17 cellular contexts compared by ENCODE assay signal in the genomic region with DNA sequence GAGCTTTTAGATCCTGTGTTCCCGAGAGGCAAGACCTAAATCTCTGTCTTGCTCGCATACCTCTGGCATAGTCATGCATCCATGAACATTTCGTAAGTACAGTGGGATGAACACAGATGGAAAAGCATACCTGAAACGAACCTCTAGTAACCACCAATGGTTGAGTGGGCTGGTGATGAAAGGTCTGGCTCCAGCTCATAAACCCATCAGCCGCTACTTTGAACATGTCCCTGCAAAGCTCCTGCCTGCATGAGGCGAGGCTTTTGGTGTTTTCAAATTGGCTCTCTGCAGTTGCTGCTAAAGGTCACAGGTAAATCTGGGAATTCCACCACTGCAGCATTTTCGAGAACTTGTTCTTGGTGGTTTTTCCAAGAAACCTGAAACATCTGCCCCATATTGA.
"Had no signal": no experiment of that assay in that cellular context is flagged by ENCODE, and none has a peak within 500 bp of the region (broad histone marks: within the 10 kb centered on the region; RNA-seq: fewer than 3 reads in every experiment).

No MANE protein-coding gene starts in this region.

- H3K9me3 Mint-ChIP-seq: activated CD4-positive, alpha-beta memory T cell treated with anti-CD3 and anti-CD28 coated beads, Interleukin-2, amount 10 ng/mL, durations not matched to agents 7 days and 5 days; activated naive CD4-positive, alpha-beta T cell treated with anti-CD3 and anti-CD28 coated beads, Interleukin-2, amount 10 ng/mL, durations not matched to agents 7 days and 5 days; activated T-cell treated with anti-CD3 and anti-CD28 coated beads, Interleukin-2, amount 50 U/mL, for 24 hours; natural killer cell; stimulated activated naive CD8-positive, alpha-beta T cell treated with anti-CD3 and anti-CD28 coated beads, Interleukin-15, amount 100 ng/mL, for 72 hours had no signal

- H3K4me3 ChIP-seq: ascending aorta, breast epithelium, esophagus squamous epithelium, right atrium auricular region had no signal

- H3K9me3 ChIP-seq: ascending aorta, breast epithelium, esophagus squamous epithelium, right atrium auricular region had no signal

- H3K27ac ChIP-seq: ascending aorta, right atrium auricular region had no signal

- H3K36me3 Mint-ChIP-seq: activated naive CD4-positive, alpha-beta T cell treated with anti-CD3 and anti-CD28 coated beads, Interleukin-2, amount 10 ng/mL, durations not matched to agents 7 days and 5 days; natural killer cell had no signal

- H3K4me1 ChIP-seq: breast epithelium had no signal

- H3K4me1 Mint-ChIP-seq: natural killer cell had no signal

- DNase-seq: activated CD4-positive, alpha-beta memory T cell treated with anti-CD3 and anti-CD28 coated beads, Interleukin-2, amount 10 ng/mL, durations not matched to agents 7 days and 5 days; activated CD4-positive, alpha-beta T cell treated with anti-CD3 and anti-CD28 coated beads for 4 hours; activated naive CD4-positive, alpha-beta T cell treated with anti-CD3 and anti-CD28 coated beads, Interleukin-2, amount 10 ng/mL, durations not matched to agents 7 days and 5 days; activated T-cell treated with anti-CD3 and anti-CD28 coated beads, Interleukin-2, amount 50 U/mL, for 24 hours; esophagus squamous epithelium; glutamatergic neuron; natural killer cell; nucleus accumbens; small intestine; stimulated activated CD4-positive, alpha-beta T cell treated with anti-CD3 and anti-CD28 coated beads, Interleukin-4, amount 100 ng/mL, for 4 hours; stimulated activated CD8-positive, alpha-beta memory T cell treated with anti-CD3 and anti-CD28 coated beads, Interleukin-4, amount 100 ng/mL, for 48 hours; stimulated activated naive CD8-positive, alpha-beta T cell treated with anti-CD3 and anti-CD28 coated beads, Interleukin-15, amount 100 ng/mL, for 72 hours; T-helper 2 cell had no signal

- H3K4me3 Mint-ChIP-seq: activated CD4-positive, alpha-beta memory T cell treated with anti-CD3 and anti-CD28 coated beads, Interleukin-2, amount 10 ng/mL, durations not matched to agents 7 days and 5 days; activated naive CD4-positive, alpha-beta T cell treated with anti-CD3 and anti-CD28 coated beads, Interleukin-2, amount 10 ng/mL, durations not matched to agents 7 days and 5 days; activated T-cell treated with anti-CD3 and anti-CD28 coated beads, Interleukin-2, amount 50 U/mL, for 24 hours; natural killer cell; stimulated activated naive CD8-positive, alpha-beta T cell treated with anti-CD3 and anti-CD28 coated beads, Interleukin-15, amount 100 ng/mL, for 72 hours had no signal

- H3K36me3 ChIP-seq: ascending aorta, breast epithelium, esophagus squamous epithelium, right atrium auricular region had no signal

- H3K27me3 ChIP-seq: ascending aorta, right atrium auricular region had no signal

- ATAC-seq: left lobe of liver; natural killer cell; stimulated activated naive CD8-positive, alpha-beta T cell treated with anti-CD3 and anti-CD28 coated beads, Interleukin-15, amount 100 ng/mL, for 72 hours had no signal

- H3K27ac Mint-ChIP-seq: activated CD4-positive, alpha-beta memory T cell treated with anti-CD3 and anti-CD28 coated beads, Interleukin-2, amount 10 ng/mL, durations not matched to agents 7 days and 5 days; activated naive CD4-positive, alpha-beta T cell treated with anti-CD3 and anti-CD28 coated beads, Interleukin-2, amount 10 ng/mL, durations not matched to agents 7 days and 5 days; activated T-cell treated with anti-CD3 and anti-CD28 coated beads, Interleukin-2, amount 50 U/mL, for 24 hours; natural killer cell; stimulated activated naive CD8-positive, alpha-beta T cell treated with anti-CD3 and anti-CD28 coated beads, Interleukin-15, amount 100 ng/mL, for 72 hours had no signal
